1 cellular context compared by ENCODE assay signal in genomic region chr9:83538172-83538889, GRCh38.
A peak's percentile ranks its signal among the peaks of the same experiment; 100 is the strongest.
TF ChIP-seq lines count a peak whose summit lies in the region.

Gene FRMD3 (minus strand): TSS chr9:83538401. CDS start chr9:83538231, 170 bp downstream.

TF ChIP-seq in HepG2, 621 proteins besides CTCF, POLR2A, EP300 and RAD21 (continued from another document and continues in another):
- TF ChIP-seq ZNF768 (CRISPR knock-in tag; IDR thresholded peaks at IDR 0.05) (peak; percentile 70; the same call in 1 of the 2 replicates), ZNF761 (CRISPR knock-in tag; conservative IDR thresholded peaks at IDR 0.05) (peak; percentile 85; the same call in 1 of the 2 replicates), ZNF615 (CRISPR knock-in tag; IDR thresholded peaks at IDR 0.05; ENCODE audit: borderline replicate concordance) (no peak; the same call in 1 of the 2 replicates), ETV5 (CRISPR knock-in tag; IDR thresholded peaks at IDR 0.05; ENCODE audit: borderline replicate concordance) (peak; percentile 13; the same call in 1 of the 2 replicates), ZNF503 (CRISPR knock-in tag; IDR thresholded peaks at IDR 0.05) (0 out of 2 replicates have a peak, but pooled peaks have one; percentile 50), TERF1 (CRISPR knock-in tag; IDR thresholded peaks at IDR 0.05) (no peak), RBM22 (optimal IDR thresholded peaks at IDR 0.05; ENCODE audit: low read length) (no peak), ELF4 (CRISPR knock-in tag; IDR thresholded peaks at IDR 0.05; ENCODE audit: borderline replicate concordance) (no peak), RFX1 (IDR thresholded peaks at IDR 0.05) (no peak), ZKSCAN8 (CRISPR knock-in tag; IDR thresholded peaks at IDR 0.05; ENCODE audit: borderline replicate concordance) (0 out of 2 replicates have a peak, but pooled peaks have one; percentile 22), TP53 (CRISPR knock-in tag; conservative IDR thresholded peaks at IDR 0.05) (0 out of 2 replicates have a peak, but pooled peaks have one; percentile 21), ZNF484 (CRISPR knock-in tag; IDR thresholded peaks at IDR 0.05; ENCODE audit: borderline replicate concordance, low read depth) (no peak; the same call in 1 of the 2 replicates), TARDBP (CRISPR knock-in tag; IDR thresholded peaks at IDR 0.05) (peak; percentile 71), ZNF317 (CRISPR knock-in tag; IDR thresholded peaks at IDR 0.05) (no peak), HNRNPUL1 (IDR thresholded peaks at IDR 0.05; ENCODE audit: low read depth, low read length) (no peak), FOXC1 (CRISPR knock-in tag; IDR thresholded peaks at IDR 0.05; ENCODE audit: borderline replicate concordance) (peak; percentile 87), CCDC6 (CRISPR knock-in tag; IDR thresholded peaks at IDR 0.05) (peak; percentile 92; the same call in 1 of the 2 replicates), ISL2 (CRISPR knock-in tag; IDR thresholded peaks at IDR 0.05) (peak; percentile 64; the same call in 1 of the 2 replicates), ZNF713 (CRISPR knock-in tag; IDR thresholded peaks at IDR 0.05) (no peak), MLX (CRISPR knock-in tag; IDR thresholded peaks at IDR 0.05) (no peak), MTF1 (CRISPR knock-in tag; IDR thresholded peaks at IDR 0.05) (no peak), NFATC3 (CRISPR knock-in tag; IDR thresholded peaks at IDR 0.05) (no peak), ZNF709 (CRISPR knock-in tag; IDR thresholded peaks at IDR 0.05) (peak; percentile 57; the same call in 1 of the 2 replicates), BCLAF1 (IDR thresholded peaks at IDR 0.05) (no peak), ZNF781 (CRISPR knock-in tag; IDR thresholded peaks at IDR 0.05; ENCODE audit: borderline replicate concordance, not compliant biosample characterization) (no peak), TRAFD1 (CRISPR knock-in tag; IDR thresholded peaks at IDR 0.05; ENCODE audit: borderline replicate concordance) (no peak), ZBTB42 (CRISPR knock-in tag; IDR thresholded peaks at IDR 0.05) (no peak), ZBTB2 (CRISPR knock-in tag; IDR thresholded peaks at IDR 0.05; ENCODE audit: low read depth) (peak; percentile 74; the same call in 1 of the 2 replicates), CHCHD3 (CRISPR knock-in tag; IDR thresholded peaks at IDR 0.05) (no peak), SOX13 (IDR thresholded peaks at IDR 0.05) (no peak), SOX13 (CRISPR knock-in tag; conservative IDR thresholded peaks at IDR 0.05 in 1 of 2, IDR thresholded peaks at IDR 0.05 in 1 of 2) (0 out of 4 replicates have a peak, but pooled peaks of 1 of the 2 experiments have one; percentile 51), ZNF333 (CRISPR knock-in tag; IDR thresholded peaks at IDR 0.05; ENCODE audit: borderline replicate concordance) (peak; percentile 94; the same call in 1 of the 2 replicates), PLSCR1 (CRISPR knock-in tag; IDR thresholded peaks at IDR 0.05; ENCODE audit: borderline replicate concordance) (no peak), ZNF614 (CRISPR knock-in tag; IDR thresholded peaks at IDR 0.05; ENCODE audit: borderline replicate concordance) (peak; percentile 42; the same call in 1 of the 2 replicates), HBP1 (CRISPR knock-in tag; IDR thresholded peaks at IDR 0.05; ENCODE audit: low read depth) (no peak), ZNF230 (CRISPR knock-in tag; IDR thresholded peaks at IDR 0.05) (peak; percentile 87; the same call in 1 of the 2 replicates), ZBTB7A (CRISPR knock-in tag; IDR thresholded peaks at IDR 0.05) (no peak), TBX3 (IDR thresholded peaks at IDR 0.05; ENCODE audit: borderline replicate concordance) (no peak), DDIT3 (CRISPR knock-in tag; IDR thresholded peaks at IDR 0.05) (no peak), ZNF574 (CRISPR knock-in tag; IDR thresholded peaks at IDR 0.05) (peak; percentile 47; the same call in 1 of the 2 replicates), ZNF263 (CRISPR knock-in tag; IDR thresholded peaks at IDR 0.05) (peak; percentile 68; the same call in 1 of the 2 replicates), ZNF282 (IDR thresholded peaks at IDR 0.05; ENCODE audit: partially characterized antibody) (no peak), ZNF451 (CRISPR knock-in tag; IDR thresholded peaks at IDR 0.05) (peak; percentile 69), ZBTB8A (CRISPR knock-in tag; IDR thresholded peaks at IDR 0.05; ENCODE audit: borderline replicate concordance, low read depth) (no peak)
